34 cellular contexts compared by ENCODE assay signal in the genomic region with DNA sequence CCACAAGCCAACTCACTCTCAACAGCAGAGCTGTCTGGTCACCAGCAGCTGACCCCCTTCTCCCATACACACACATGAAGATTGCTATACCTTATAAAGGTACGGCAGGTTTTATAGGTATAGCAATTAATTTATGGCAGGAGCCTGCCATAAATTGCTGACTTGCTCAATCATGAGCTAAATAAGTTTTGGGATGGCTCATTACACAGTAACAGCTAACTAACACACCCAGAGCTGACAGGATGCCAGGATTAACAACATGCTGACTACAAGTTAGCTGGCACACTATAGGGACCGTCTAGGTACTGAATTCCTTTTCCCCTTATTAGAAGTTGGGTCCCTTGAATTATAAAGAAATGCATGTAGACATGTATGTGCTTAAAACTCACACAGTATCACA.
"Had no signal": no experiment of that assay in that cellular context is flagged by ENCODE, and none has a peak within 500 bp of the region (broad histone marks: within the 10 kb centered on the region; RNA-seq: fewer than 3 reads in every experiment).

No MANE protein-coding gene starts in this region.

- H3K4me3 Mint-ChIP-seq: activated B cell treated with CpG ODN at 0.5 μM for 24 hours; activated CD8-positive, alpha-beta T cell treated with anti-CD3 and anti-CD28 coated beads for 36 hours; activated naive CD4-positive, alpha-beta T cell treated with anti-CD3 and anti-CD28 coated beads, Interleukin-2, amount 50 U/mL, for 24 hours; activated naive CD8-positive, alpha-beta T cell treated with anti-CD3 and anti-CD28 coated beads, Interleukin-2, amount 10 ng/mL, durations not matched to agents 7 days and 5 days; activated T-cell treated with anti-CD3 and anti-CD28 coated beads, Interleukin-2, amount 50 U/mL, for 24 hours; T-cell; T-helper 17 cell had no signal

- H3K4me2 ChIP-seq: PC-9 had no signal

- H3K4me1 ChIP-seq: ascending aorta had no signal

- H3K36me3 ChIP-seq: cardiac muscle cell had no signal

- H3K27ac Mint-ChIP-seq: activated B cell treated with CpG ODN at 0.5 μM for 24 hours; activated CD8-positive, alpha-beta T cell treated with anti-CD3 and anti-CD28 coated beads for 36 hours; activated naive CD4-positive, alpha-beta T cell treated with anti-CD3 and anti-CD28 coated beads, Interleukin-2, amount 50 U/mL, for 24 hours; activated naive CD8-positive, alpha-beta T cell treated with anti-CD3 and anti-CD28 coated beads, Interleukin-2, amount 10 ng/mL, durations not matched to agents 7 days and 5 days; activated T-cell treated with anti-CD3 and anti-CD28 coated beads, Interleukin-2, amount 50 U/mL, for 24 hours; activated T-helper 2 cell treated with anti-CD3 and anti-CD28 coated beads, Interferon-gamma antibody, Interleukin-2, Interleukin-4, amounts not matched to agents 10 μg/mL and 5 μg/mL and 100 μg/mL, durations not matched to agents 14 hours and 24 hours and 36 hours; T-cell; T-helper 17 cell had no signal

- DNase-seq: activated B cell treated with CpG ODN at 0.5 μM for 24 hours; activated CD4-positive, alpha-beta T cell treated with anti-CD3 and anti-CD28 coated beads for 4 hours; activated CD4-positive, alpha-beta T cell treated with anti-CD3 and anti-CD28 coated beads, Interleukin-2, amount 50 U/mL, for 4 hours; activated CD4-positive, CD25-positive, alpha-beta regulatory T cell treated with anti-CD3 and anti-CD28 coated beads, Interleukin-2, amount 50 U/mL, for 72 hours; activated CD8-positive, alpha-beta T cell treated with anti-CD3 and anti-CD28 coated beads for 36 hours; activated gamma-delta T cell; activated naive CD4-positive, alpha-beta T cell treated with Interleukin-2 at 50 U/mL for 16 hours; activated naive CD8-positive, alpha-beta T cell treated with anti-CD3 and anti-CD28 coated beads, Interleukin-2, amount 10 ng/mL, durations not matched to agents 7 days and 5 days; activated T-cell treated with anti-CD3 and anti-CD28 coated beads, Interleukin-2, amount 50 U/mL, for 24 hours; amygdala; Karpas-422; KBM-7; NCI-H1048; NCI-H1105 treated with DMSO at 0.1 percent for 48 hours; NCI-H1436; NCI-H1694; NCI-H1930; NCI-H2081 treated with DMSO at 0.1 percent for 48 hours; NCI-H345; NCI-H524 treated with DMSO at 0.1 percent for 48 hours; PC-9; SIG-M5; T-cell; T-helper 17 cell; T-helper 9 cell had no signal

- H3K27me3 ChIP-seq: ascending aorta, cardiac muscle cell had no signal

- H3K27ac ChIP-seq: ascending aorta, cardiac muscle cell, PC-9, RWPE1, VCaP had no signal

- H2AFZ ChIP-seq: PC-9 had no signal

- H3K4me1 Mint-ChIP-seq: activated B cell treated with CpG ODN at 0.5 μM for 24 hours had no signal

- FAIRE-seq: RCC 7860 had no signal

- ATAC-seq: activated CD8-positive, alpha-beta T cell treated with anti-CD3 and anti-CD28 coated beads for 36 hours; Right ventricle myocardium inferior; SK-N-SH treated with all-trans-retinoic acid at 6 μM for 48 hours; T-cell; T-helper 17 cell had no signal

- H3K27me3 Mint-ChIP-seq: activated B cell treated with CpG ODN at 0.5 μM for 24 hours; activated CD8-positive, alpha-beta T cell treated with anti-CD3 and anti-CD28 coated beads for 36 hours; activated naive CD4-positive, alpha-beta T cell treated with anti-CD3 and anti-CD28 coated beads, Interleukin-2, amount 50 U/mL, for 24 hours; activated naive CD8-positive, alpha-beta T cell treated with anti-CD3 and anti-CD28 coated beads, Interleukin-2, amount 10 ng/mL, durations not matched to agents 7 days and 5 days; activated T-cell treated with anti-CD3 and anti-CD28 coated beads, Interleukin-2, amount 50 U/mL, for 24 hours; T-cell; T-helper 17 cell had no signal

- H3K4me3 ChIP-seq: ascending aorta, cardiac muscle cell, PC-9 had no signal
